14 cellular contexts compared by ENCODE assay signal in the genomic region with DNA sequence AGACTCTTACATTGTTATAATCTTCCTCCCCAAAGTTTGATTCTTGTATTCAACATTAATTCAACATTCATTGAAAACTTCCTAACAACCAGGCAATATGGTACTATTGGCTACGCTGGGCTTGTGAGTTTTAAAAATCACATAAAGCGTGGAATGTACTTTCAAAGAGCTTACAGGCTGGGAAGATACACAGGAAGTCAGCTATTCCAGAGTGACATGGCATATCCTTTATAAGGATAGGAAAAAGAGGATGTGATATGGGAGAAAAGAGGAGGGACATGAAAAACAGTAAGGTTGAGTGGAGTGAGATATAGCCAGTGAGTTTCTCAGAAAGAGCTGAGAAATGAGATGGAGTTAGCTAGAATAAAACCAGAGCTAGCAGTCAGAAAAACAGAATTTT.
DNase-seq lines count a peak whose midpoint lies in the region; ATAC-seq and TF ChIP-seq lines count a peak whose summit lies in the region.
"Had no signal": no experiment of that assay in that cellular context is flagged by ENCODE, and none has a peak within 500 bp of the region (broad histone marks: within the 10 kb centered on the region; RNA-seq: fewer than 3 reads in every experiment).

No MANE protein-coding gene starts in this region.

- TF ChIP-seq RAD21 in liver (IDR thresholded peaks at IDR 0.05), result no peak

- no peaks in the 10 kb centered on the region for H3K9me2 ChIP-seq in PC-3 (replicated peaks; ENCODE audit: low read length)

- CTCF ChIA-PET in WTC11 (lab: Charles Lee) (interaction anchor here (1.1 to 1.7 kb wide), 2 partner anchors 104 to 192 kb away, joined by 3 to 8 read pairs; partner anchors contain the start of gene ATF7IP), PC-3 (lab: Charles Lee) (no interaction called here)

- H3K27ac Mint-ChIP-seq in T-helper 1 cell treated with Interleukin-12 subunit alpha and Interleukin-12 subunit beta and Interleukin-4 antibody, amounts not matched to agents 30 μg/mL and 1 μg/mL, for 36 hours, result peak overlapping the region; percentile 32
- peak overlapping the region; percentile 100 for H3K27ac Mint-ChIP-seq in WTC11
- H3K27ac Mint-ChIP-seq in stimulated activated memory B cell treated with anti-CD40 and anti-IgM and Interleukin-4, amounts not matched to agents 10 μg/mL and 1 μg/mL and 100 μg/mL, for 72 hours, result peak overlapping the region; percentile 35
- H3K27ac Mint-ChIP-seq: activated T-helper 17 cell treated with anti-CD3 and anti-CD28 coated beads, Interleukin-2, amount 50 U/mL, for 72 hours had no signal

- no TSS peak for BruUV-seq in PC-3 (replicated peaks; lab: Mats Ljungman, UMichigan)

- H3K27me3 Mint-ChIP-seq in T-helper 1 cell treated with Interleukin-12 subunit alpha and Interleukin-12 subunit beta and Interleukin-4 antibody, amounts not matched to agents 30 μg/mL and 1 μg/mL, for 36 hours (ENCODE audit: low read depth), result no peaks in the 10 kb centered on the region
- no peaks in the 10 kb centered on the region; the same call in 1 of the 2 replicates for H3K27me3 Mint-ChIP-seq in WTC11 (ENCODE audit: low read depth)
- H3K27me3 Mint-ChIP-seq in stimulated activated memory B cell treated with anti-CD40 and anti-IgM and Interleukin-4, amounts not matched to agents 10 μg/mL and 1 μg/mL and 100 μg/mL, for 72 hours, result no peaks in the 10 kb centered on the region
- H3K27me3 Mint-ChIP-seq: activated T-helper 17 cell treated with anti-CD3 and anti-CD28 coated beads, Interleukin-2, amount 50 U/mL, for 72 hours had no signal

- DNase-seq in T-helper 1 cell, result no peak
- no peak for DNase-seq in WTC11 (ENCODE audit: low spot score)
- no peak for DNase-seq in NCI-H2081 (lab: John Stamatoyannopoulos, UW)
- no peak for DNase-seq in PC-3
- DNase-seq: amygdala; colonic mucosa; stimulated activated CD4-positive, alpha-beta T cell treated with anti-CD3 and anti-CD28 coated beads, Interleukin-12 subunit alpha, Interleukin-12 subunit beta, amount 100 ng/mL, for 4 hours had no signal

- TF ChIP-seq CTCF in WTC11 (IDR thresholded peaks at IDR 0.05) (no peak), liver (IDR thresholded peaks at IDR 0.05; ENCODE audit: low read depth, low read length, missing input control) (no peak), PC-3 (conservative IDR thresholded peaks at IDR 0.05; ENCODE audit: low read depth, low read length) (no peak)

- 89% methylated on average over 2 of the region's 2 CpGs for WGBS in liver

- H3K27me3 ChIP-seq in liver (ENCODE audit: control insufficient read depth in 4 of 4, insufficient read depth in 4 of 4, low read length in 3 of 4), result no peaks in the 10 kb centered on the region
- no peaks in the 10 kb centered on the region for H3K27me3 ChIP-seq in PC-3 (ENCODE audit: low read length)
- H3K27me3 ChIP-seq: colonic mucosa, ovary had no signal

- H3K27ac ChIP-seq in liver (ENCODE audit: low read depth in 1 of 2, low read length in 2 of 2), result peak overlapping the region; percentile 9 to 57
- H3K27ac ChIP-seq in PC-3 (ENCODE audit: low read length), result no peak overlapping the region
- H3K27ac ChIP-seq: 22Rv1, colonic mucosa had no signal

- intact Hi-C loops in PC-3 (cut with micrococcal nuclease), result no loop called here

- peaks cover 41% of the 10 kb centered on the region for H3K4me1 Mint-ChIP-seq in T-helper 1 cell treated with Interleukin-12 subunit alpha and Interleukin-12 subunit beta and Interleukin-4 antibody, amounts not matched to agents 30 μg/mL and 1 μg/mL, for 36 hours (ENCODE audit: low read depth)
- peaks cover 56% of the 10 kb centered on the region for H3K4me1 Mint-ChIP-seq in WTC11
- peaks cover 26% of the 10 kb centered on the region for H3K4me1 Mint-ChIP-seq in stimulated activated memory B cell treated with anti-CD40 and anti-IgM and Interleukin-4, amounts not matched to agents 10 μg/mL and 1 μg/mL and 100 μg/mL, for 72 hours

- POLR2A ChIA-PET in WTC11 (lab: Charles Lee), result interaction anchor here (0.5 to 3.6 kb wide), 2 partner anchors 104 to 644 kb away, joined by 3 to 18 read pairs; partner anchors contain the start of gene ATF7IP
- POLR2A ChIA-PET in PC-3 (lab: Charles Lee; ENCODE audit: unreplicated experiment), result no interaction called here

- no peak overlapping the region for H3K4me3 ChIP-seq in liver (ENCODE audit: low read depth in 1 of 3, low read length in 3 of 3)
- no peak overlapping the region for H3K4me3 ChIP-seq in PC-3 (ENCODE audit: low read length)
- H3K4me3 ChIP-seq: colonic mucosa, ovary had no signal

- ATAC-seq in WTC11 (no peak), GM21423 (IDR thresholded peaks at IDR 0.05; ENCODE audit: unreplicated experiment) (no peak), PC-3 (no peak)
- no peak for ATAC-seq in stimulated activated memory B cell treated with anti-CD40 and anti-IgM and Interleukin-4, amounts not matched to agents 10 μg/mL and 1 μg/mL and 100 μg/mL, for 72 hours
- ATAC-seq: activated T-helper 17 cell treated with anti-CD3 and anti-CD28 coated beads, Interleukin-2, amount 50 U/mL, for 72 hours had no signal

- peaks cover 5 to 22% (median 13%) of the 10 kb centered on the region in 4 donors for H3K4me1 ChIP-seq in liver (ENCODE audit: control insufficient read depth in 4 of 4, insufficient read depth in 4 of 4, low read length in 3 of 4)
- H3K4me1 ChIP-seq in PC-3 (ENCODE audit: insufficient read depth, low read length), result peaks cover 38% of the 10 kb centered on the region
- H3K4me1 ChIP-seq: colonic mucosa had no signal

- no peaks in the 10 kb centered on the region for H3K79me2 ChIP-seq in PC-3 (ENCODE audit: low read length)

- H3K9me3 Mint-ChIP-seq in T-helper 1 cell treated with Interleukin-12 subunit alpha and Interleukin-12 subunit beta and Interleukin-4 antibody, amounts not matched to agents 30 μg/mL and 1 μg/mL, for 36 hours, result peaks cover 23% of the 10 kb centered on the region
- peaks cover 23% of the 10 kb centered on the region for H3K9me3 Mint-ChIP-seq in WTC11
- peaks cover 12% of the 10 kb centered on the region for H3K9me3 Mint-ChIP-seq in stimulated activated memory B cell treated with anti-CD40 and anti-IgM and Interleukin-4, amounts not matched to agents 10 μg/mL and 1 μg/mL and 100 μg/mL, for 72 hours

- no peak overlapping the region for H3K4me2 ChIP-seq in PC-3 (ENCODE audit: low read length)

- H3K36me3 ChIP-seq in liver (ENCODE audit: control insufficient read depth in 4 of 4, insufficient read depth in 3 of 4, low read depth in 1 of 4, low read length in 3 of 4), result no peaks in the 10 kb centered on the region
- H3K36me3 ChIP-seq in PC-3 (ENCODE audit: low read depth, low read length), result no peaks in the 10 kb centered on the region
- H3K36me3 ChIP-seq: colonic mucosa, ovary had no signal

- no peaks in the 10 kb centered on the region for H3F3A ChIP-seq in PC-3 (ENCODE audit: low read length, unreplicated experiment)

- H3K36me3 Mint-ChIP-seq in T-helper 1 cell treated with Interleukin-12 subunit alpha and Interleukin-12 subunit beta and Interleukin-4 antibody, amounts not matched to agents 30 μg/mL and 1 μg/mL, for 36 hours (ENCODE audit: low read depth), result peaks cover 13% of the 10 kb centered on the region
- peaks cover 26% of the 10 kb centered on the region for H3K36me3 Mint-ChIP-seq in WTC11
- peaks cover 10% of the 10 kb centered on the region for H3K36me3 Mint-ChIP-seq in stimulated activated memory B cell treated with anti-CD40 and anti-IgM and Interleukin-4, amounts not matched to agents 10 μg/mL and 1 μg/mL and 100 μg/mL, for 72 hours

- no peak overlapping the region for H3K4me3 Mint-ChIP-seq in T-helper 1 cell treated with Interleukin-12 subunit alpha and Interleukin-12 subunit beta and Interleukin-4 antibody, amounts not matched to agents 30 μg/mL and 1 μg/mL, for 36 hours
- no peak overlapping the region; the same call in 1 of the 2 replicates for H3K4me3 Mint-ChIP-seq in WTC11
- H3K4me3 Mint-ChIP-seq in stimulated activated memory B cell treated with anti-CD40 and anti-IgM and Interleukin-4, amounts not matched to agents 10 μg/mL and 1 μg/mL and 100 μg/mL, for 72 hours, result no peak overlapping the region
- H3K4me3 Mint-ChIP-seq: activated T-helper 17 cell treated with anti-CD3 and anti-CD28 coated beads, Interleukin-2, amount 50 U/mL, for 72 hours had no signal

- H3K9ac ChIP-seq in liver (ENCODE audit: low read depth in 1 of 2, low read length in 2 of 2) (no peak overlapping the region), PC-3 (ENCODE audit: low read length) (no peak overlapping the region)

- no peaks in the 10 kb centered on the region for H4K20me1 ChIP-seq in PC-3 (ENCODE audit: low read length)

- H3K9me3 ChIP-seq in liver (ENCODE audit: control insufficient read depth in 4 of 4, low read length in 3 of 4) (no peaks in the 10 kb centered on the region), PC-3 (ENCODE audit: low read length) (no peaks in the 10 kb centered on the region)
- H3K9me3 ChIP-seq: colonic mucosa, ovary had no signal

- H2AFZ ChIP-seq in PC-3 (ENCODE audit: low read length), result no peak overlapping the region

TF ChIP-seq in WTC11, 78 proteins besides CTCF, POLR2A, EP300 and RAD21 (continues in another document):
- TF ChIP-seq ATF1 (CRISPR knock-in tag; IDR thresholded peaks at IDR 0.05) (no peak), CREM (CRISPR knock-in tag; IDR thresholded peaks at IDR 0.05) (no peak), MYBL2 (CRISPR knock-in tag; IDR thresholded peaks at IDR 0.05) (no peak), MXD4 (CRISPR knock-in tag; IDR thresholded peaks at IDR 0.05; ENCODE audit: borderline replicate concordance) (no peak)

TF ChIP-seq in liver, 16 proteins besides CTCF, POLR2A, EP300 and RAD21:
- no peak for TF ChIP-seq ATF3 (IDR thresholded peaks at IDR 0.05)
- TF ChIP-seq HNF4A (conservative IDR thresholded peaks at IDR 0.05), result no peak
- TF ChIP-seq MAX (IDR thresholded peaks at IDR 0.05), result no peak
TF ChIP-seq in liver: peak in this region for 0.

Comparison
In these comparisons a context has a peak if more than half of its experiments do, and no peak if none do; other contexts are left out.
1. H3K27ac Mint-ChIP-seq: peak in every context shown above with its lines; median percentile 100 in WTC11; 35 in stimulated activated memory B cell treated with anti-CD40 and anti-IgM and Interleukin-4, amounts not matched to agents 10 μg/mL and 1 μg/mL and 100 μg/mL, for 72 hours; 32 in T-helper 1 cell treated with Interleukin-12 subunit alpha and Interleukin-12 subunit beta and Interleukin-4 antibody, amounts not matched to agents 30 μg/mL and 1 μg/mL, for 36 hours.